In the genomic region with DNA sequence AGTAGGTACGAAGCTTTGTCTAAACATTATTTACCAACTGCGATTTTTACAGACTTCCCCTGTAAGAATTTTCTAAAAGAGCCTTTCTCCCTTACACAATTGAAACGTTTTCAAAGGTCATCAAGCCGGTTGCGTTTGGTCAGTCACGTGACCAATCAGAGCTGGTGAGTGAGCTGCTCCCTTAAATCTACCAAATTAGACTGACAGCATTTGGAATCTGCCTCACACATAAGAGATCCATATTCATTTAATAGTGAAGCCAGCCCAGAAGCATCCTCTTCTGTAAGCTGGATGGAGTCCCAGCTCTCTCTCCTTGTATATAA, we compare ENCODE assay signal across 1 cellular context.
A peak's percentile ranks its signal among the peaks of the same experiment; 100 is the strongest.
TF ChIP-seq lines count a peak whose summit lies in the region.

No MANE protein-coding gene starts in this region.

TF ChIP-seq in K562, 482 proteins besides CTCF, POLR2A, EP300 and RAD21 (continued from another document):
- peak; percentile 62 for TF ChIP-seq CBFA2T2 (conservative IDR thresholded peaks at IDR 0.05)
